Comparison of ENCODE assay signal across 21 cellular contexts in the genomic region with DNA sequence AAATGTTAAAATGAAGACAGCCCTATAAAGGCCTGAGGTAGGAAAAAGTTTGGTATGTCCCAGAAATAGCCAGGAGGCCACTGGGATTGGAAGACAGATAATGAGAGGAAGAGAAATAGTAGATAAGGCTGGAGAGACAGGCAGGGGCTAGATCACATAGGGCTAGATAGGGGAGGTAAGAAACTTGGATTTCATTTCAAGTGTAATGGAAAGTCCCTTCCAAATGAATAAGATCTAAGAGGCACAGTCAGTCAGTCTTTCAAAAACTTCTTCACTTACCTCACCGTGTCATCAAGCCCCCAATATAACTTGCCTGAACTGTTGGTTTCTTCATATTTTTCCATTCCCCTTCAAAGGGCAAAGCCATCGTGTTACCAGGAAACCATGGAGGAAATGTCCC.
"Had no signal": no experiment of that assay in that cellular context is flagged by ENCODE, and none has a peak within 500 bp of the region (broad histone marks: within the 10 kb centered on the region; RNA-seq: fewer than 3 reads in every experiment).

No MANE protein-coding gene starts in this region.

- H3K27ac ChIP-seq: coronary artery, lower lobe of right lung, parathyroid adenoma, right lobe of liver had no signal

- H3K36me3 ChIP-seq: brain microvascular endothelial cell, lower lobe of right lung, right lobe of liver had no signal

- H3K4me1 ChIP-seq: lower lobe of right lung, parathyroid adenoma, right lobe of liver had no signal

- H3K4me3 ChIP-seq: coronary artery, lower lobe of right lung, right lobe of liver, smooth muscle cell had no signal

- H3K4me1 Mint-ChIP-seq: central memory CD8-positive, alpha-beta T cell had no signal

- H3K4me2 ChIP-seq: smooth muscle cell had no signal

- ATAC-seq: activated CD8-positive, alpha-beta T cell treated with anti-CD3 and anti-CD28 coated beads, Interleukin-2, amount 10 ng/mL, durations not matched to agents 7 days and 5 days; lower lobe of right lung; natural killer cell; right lobe of liver; stimulated activated naive CD8-positive, alpha-beta T cell treated with anti-CD3 and anti-CD28 coated beads, Interleukin-15, amount 100 ng/mL, for 72 hours had no signal

- H3K4me3 Mint-ChIP-seq: activated B cell treated with CpG ODN at 0.5 μM for 24 hours; activated CD8-positive, alpha-beta T cell treated with anti-CD3 and anti-CD28 coated beads, Interleukin-2, amount 10 ng/mL, durations not matched to agents 7 days and 5 days; activated naive CD4-positive, alpha-beta T cell treated with anti-CD3 and anti-CD28 coated beads for 36 hours; activated T-cell treated with anti-CD3 and anti-CD28 coated beads, Interleukin-2, amount 50 U/mL, for 24 hours; central memory CD8-positive, alpha-beta T cell; natural killer cell; stimulated activated naive CD8-positive, alpha-beta T cell treated with anti-CD3 and anti-CD28 coated beads, Interleukin-15, amount 100 ng/mL, for 72 hours; type B pancreatic cell had no signal

- H3K36me3 Mint-ChIP-seq: natural killer cell, type B pancreatic cell had no signal

- H3K27me3 Mint-ChIP-seq: activated B cell treated with CpG ODN at 0.5 μM for 24 hours; activated T-cell treated with anti-CD3 and anti-CD28 coated beads, Interleukin-2, amount 50 U/mL, for 24 hours; central memory CD8-positive, alpha-beta T cell; stimulated activated naive CD8-positive, alpha-beta T cell treated with anti-CD3 and anti-CD28 coated beads, Interleukin-15, amount 100 ng/mL, for 72 hours; type B pancreatic cell had no signal

- H3K79me2 ChIP-seq: parathyroid adenoma had no signal

- H3K27ac Mint-ChIP-seq: activated B cell treated with CpG ODN at 0.5 μM for 24 hours; activated CD8-positive, alpha-beta T cell treated with anti-CD3 and anti-CD28 coated beads, Interleukin-2, amount 10 ng/mL, durations not matched to agents 7 days and 5 days; activated naive CD4-positive, alpha-beta T cell treated with anti-CD3 and anti-CD28 coated beads for 36 hours; activated T-cell treated with anti-CD3 and anti-CD28 coated beads, Interleukin-2, amount 50 U/mL, for 24 hours; activated T-helper 2 cell treated with anti-CD3 and anti-CD28 coated beads, Interferon-gamma antibody, Interleukin-2, Interleukin-4, amounts not matched to agents 10 μg/mL and 5 μg/mL and 100 μg/mL, durations not matched to agents 14 hours and 24 hours and 36 hours; natural killer cell; stimulated activated naive CD8-positive, alpha-beta T cell treated with anti-CD3 and anti-CD28 coated beads, Interleukin-15, amount 100 ng/mL, for 72 hours; type B pancreatic cell had no signal

- H3K9me3 Mint-ChIP-seq: activated B cell treated with CpG ODN at 0.5 μM for 24 hours; activated naive CD4-positive, alpha-beta T cell treated with anti-CD3 and anti-CD28 coated beads for 36 hours; activated T-cell treated with anti-CD3 and anti-CD28 coated beads, Interleukin-2, amount 50 U/mL, for 24 hours; activated T-helper 2 cell treated with anti-CD3 and anti-CD28 coated beads, Interferon-gamma antibody, Interleukin-2, Interleukin-4, amounts not matched to agents 10 μg/mL and 5 μg/mL and 100 μg/mL, durations not matched to agents 14 hours and 24 hours and 36 hours had no signal

- H3K9ac ChIP-seq: parathyroid adenoma had no signal

- H2AFZ ChIP-seq: parathyroid adenoma had no signal

- H3K27me3 ChIP-seq: brain microvascular endothelial cell, right lobe of liver had no signal

- H3K9me3 ChIP-seq: lower lobe of right lung, right lobe of liver had no signal

- DNase-seq: activated B cell treated with CpG ODN at 0.5 μM for 24 hours; activated CD4-positive, alpha-beta T cell treated with anti-CD3 and anti-CD28 coated beads for 4 hours; activated CD8-positive, alpha-beta T cell treated with anti-CD3 and anti-CD28 coated beads, Interleukin-2, amount 10 ng/mL, durations not matched to agents 7 days and 5 days; activated naive CD4-positive, alpha-beta T cell treated with anti-CD3 and anti-CD28 coated beads for 36 hours; activated T-cell treated with anti-CD3 and anti-CD28 coated beads, Interleukin-2, amount 50 U/mL, for 24 hours; anterior cingulate cortex; brain microvascular endothelial cell; foreskin melanocyte; glutamatergic neuron; hippocampal formation; lower lobe of right lung; natural killer cell; right lobe of liver; stimulated activated CD4-positive, alpha-beta T cell treated with anti-CD3 and anti-CD28 coated beads, Interleukin-4, amount 100 ng/mL, for 1 hour; stimulated activated naive CD8-positive, alpha-beta T cell treated with anti-CD3 and anti-CD28 coated beads, Interleukin-15, amount 100 ng/mL, for 72 hours had no signal
